Comparison of ENCODE assay signal across 15 cellular contexts in genomic region chr13:24074687-24075086, GRCh38.
DNase-seq lines count a peak whose midpoint lies in the region; ATAC-seq lines count a peak whose summit lies in the region.
"Had no signal": no experiment of that assay in that cellular context is flagged by ENCODE, and none has a peak within 500 bp of the region (broad histone marks: within the 10 kb centered on the region; RNA-seq: fewer than 3 reads in every experiment).

No MANE protein-coding gene starts in this region.

- DNase-seq in DMS53 (lab: John Stamatoyannopoulos, UW) (peak; percentile 30), NOMO-1 (lab: John Stamatoyannopoulos, UW; ENCODE audit: unreplicated experiment in 2 of 2) (peak; percentile 13 to 26), dermis microvascular lymphatic vessel endothelial cell (ENCODE audit: low read depth in 2 of 2) (peak; percentile 15 to 74), mesenchymal stem cell (no peak), occipital lobe (lab: John Stamatoyannopoulos, UW) (no peak)
- no peak for DNase-seq in activated CD8-positive, alpha-beta memory T cell treated with anti-CD3 and anti-CD28 coated beads, Interleukin-2, amount 10 ng/mL, durations not matched to agents 7 days and 5 days
- DNase-seq: activated CD4-positive, alpha-beta T cell treated with anti-CD3 and anti-CD28 coated beads for 36 hours; heart right ventricle; mesendoderm; NCI-H1417 treated with DMSO at 0.1 percent for 48 hours; NCI-H748 treated with DMSO at 0.1 percent for 48 hours had no signal

- H3K36me3 ChIP-seq in mucosa of stomach (ENCODE audit: control insufficient read depth, insufficient read depth, low read length), result no peaks in the 10 kb centered on the region
- H3K36me3 ChIP-seq in mesenchymal stem cell (ENCODE audit: control insufficient read depth in 1 of 2, insufficient read depth in 2 of 2, low read depth in 1 of 2, low read length in 2 of 2), result no peaks in the 10 kb centered on the region
- H3K36me3 ChIP-seq: heart right ventricle had no signal

- H3K18ac ChIP-seq in mesenchymal stem cell (ENCODE audit: low read depth in 1 of 2, low read length in 2 of 2), result no peak overlapping the region

- no peak overlapping the region for H4K91ac ChIP-seq in mesenchymal stem cell (ENCODE audit: low read length)

- no peaks in the 10 kb centered on the region for H3K36me3 Mint-ChIP-seq in activated CD8-positive, alpha-beta memory T cell treated with anti-CD3 and anti-CD28 coated beads, Interleukin-2, amount 10 ng/mL, durations not matched to agents 7 days and 5 days
- H3K36me3 Mint-ChIP-seq: stimulated activated effector memory CD8-positive, alpha-beta T cell treated with anti-CD3 and anti-CD28 coated beads, Interleukin-12 subunit alpha, Interleukin-12 subunit beta, amount 100 ng/mL, for 72 hours had no signal

- no peaks in the 10 kb centered on the region for H3K79me1 ChIP-seq in mesenchymal stem cell (replicated peaks; ENCODE audit: low read length, poor library complexity, severe bottlenecking)

- no peak for ATAC-seq in GM21619 (IDR thresholded peaks at IDR 0.05; ENCODE audit: unreplicated experiment)
- no peak for ATAC-seq in activated CD8-positive, alpha-beta memory T cell treated with anti-CD3 and anti-CD28 coated beads, Interleukin-2, amount 10 ng/mL, durations not matched to agents 7 days and 5 days
- ATAC-seq: activated CD4-positive, alpha-beta T cell treated with anti-CD3 and anti-CD28 coated beads for 36 hours; stimulated activated effector memory CD8-positive, alpha-beta T cell treated with anti-CD3 and anti-CD28 coated beads, Interleukin-12 subunit alpha, Interleukin-12 subunit beta, amount 100 ng/mL, for 72 hours had no signal

- peaks cover 67% of the 10 kb centered on the region for H3K4me1 ChIP-seq in mucosa of stomach (ENCODE audit: control insufficient read depth, insufficient read depth, low read length)
- H3K4me1 ChIP-seq in mesenchymal stem cell (ENCODE audit: control insufficient read depth, insufficient read depth, low read depth, low read length), result peaks cover 6% of the 10 kb centered on the region

- H3K4me2 ChIP-seq in mesenchymal stem cell (ENCODE audit: low read length, poor library complexity, severe bottlenecking), result no peak overlapping the region

- H3K27ac ChIP-seq in mesenchymal stem cell (ENCODE audit: low read length, poor library complexity, severe bottlenecking), result no peak overlapping the region

- no peak overlapping the region for H2AFZ ChIP-seq in mesenchymal stem cell (ENCODE audit: low read depth, low read length)

- H3K9me3 ChIP-seq in mucosa of stomach (ENCODE audit: control insufficient read depth, low read length) (no peaks in the 10 kb centered on the region), mesenchymal stem cell (ENCODE audit: control insufficient read depth, low read length) (no peaks in the 10 kb centered on the region)
- H3K9me3 ChIP-seq: heart right ventricle had no signal

- no peak overlapping the region for H2AK5ac ChIP-seq in mesenchymal stem cell (ENCODE audit: low read length, severe bottlenecking)

- no peak overlapping the region for H3K14ac ChIP-seq in mesenchymal stem cell (ENCODE audit: low read length in 2 of 2)

- H2BK120ac ChIP-seq in mesenchymal stem cell (ENCODE audit: low read depth, low read length), result no peak overlapping the region

- 79% methylated on average over 2 of the region's 2 CpGs for WGBS in mesenchymal stem cell

- no peak overlapping the region for H2BK5ac ChIP-seq in mesenchymal stem cell (ENCODE audit: low read depth, low read length, poor library complexity, severe bottlenecking)

- no peak overlapping the region for H3K4me3 Mint-ChIP-seq in activated CD8-positive, alpha-beta memory T cell treated with anti-CD3 and anti-CD28 coated beads, Interleukin-2, amount 10 ng/mL, durations not matched to agents 7 days and 5 days
- H3K4me3 Mint-ChIP-seq: activated CD4-positive, alpha-beta T cell treated with anti-CD3 and anti-CD28 coated beads for 36 hours; activated T-helper 1 cell treated with anti-CD3 and anti-CD28 coated beads, Interleukin-12 subunit alpha, Interleukin-12 subunit beta, Interleukin-2, Interleukin-4 antibody, amounts not matched to agents 30 ng/mL and 10 ng/mL and 1 ng/mL, durations not matched to agents 14 hours and 24 hours and 36 hours; stimulated activated effector memory CD8-positive, alpha-beta T cell treated with anti-CD3 and anti-CD28 coated beads, Interleukin-12 subunit alpha, Interleukin-12 subunit beta, amount 100 ng/mL, for 72 hours had no signal

- no peak overlapping the region for H3K23ac ChIP-seq in mesenchymal stem cell (ENCODE audit: low read length in 2 of 2)

- H3K4me1 Mint-ChIP-seq in activated CD8-positive, alpha-beta memory T cell treated with anti-CD3 and anti-CD28 coated beads, Interleukin-2, amount 10 ng/mL, durations not matched to agents 7 days and 5 days, result peaks cover 5% of the 10 kb centered on the region
- H3K4me1 Mint-ChIP-seq: activated CD4-positive, alpha-beta T cell treated with anti-CD3 and anti-CD28 coated beads for 36 hours had no signal

- CTCF ChIA-PET in activated CD8-positive, alpha-beta memory T cell treated with anti-CD3 and anti-CD28 coated beads, Interleukin-2, amount 10 ng/mL, durations not matched to agents 7 days and 5 days (lab: Charles Lee), result no interaction called here

- H3K9ac ChIP-seq in mucosa of stomach (ENCODE audit: low read length), result peak overlapping the region; percentile 38
- no peak overlapping the region for H3K9ac ChIP-seq in mesenchymal stem cell (ENCODE audit: low read length)

- H3K27me3 Mint-ChIP-seq in activated CD8-positive, alpha-beta memory T cell treated with anti-CD3 and anti-CD28 coated beads, Interleukin-2, amount 10 ng/mL, durations not matched to agents 7 days and 5 days, result peaks cover 2% of the 10 kb centered on the region
- H3K27me3 Mint-ChIP-seq: activated CD4-positive, alpha-beta T cell treated with anti-CD3 and anti-CD28 coated beads for 36 hours had no signal

- no peak overlapping the region for H3K27ac Mint-ChIP-seq in activated CD8-positive, alpha-beta memory T cell treated with anti-CD3 and anti-CD28 coated beads, Interleukin-2, amount 10 ng/mL, durations not matched to agents 7 days and 5 days
- H3K27ac Mint-ChIP-seq: activated CD4-positive, alpha-beta T cell treated with anti-CD3 and anti-CD28 coated beads for 36 hours; activated T-helper 1 cell treated with anti-CD3 and anti-CD28 coated beads, Interleukin-12 subunit alpha, Interleukin-12 subunit beta, Interleukin-2, Interleukin-4 antibody, amounts not matched to agents 30 ng/mL and 10 ng/mL and 1 ng/mL, durations not matched to agents 14 hours and 24 hours and 36 hours; stimulated activated effector memory CD8-positive, alpha-beta T cell treated with anti-CD3 and anti-CD28 coated beads, Interleukin-12 subunit alpha, Interleukin-12 subunit beta, amount 100 ng/mL, for 72 hours had no signal

- H3K4me3 ChIP-seq in mucosa of stomach (ENCODE audit: low read length) (no peak overlapping the region), mesenchymal stem cell (ENCODE audit: insufficient read depth in 1 of 2, low read depth in 1 of 2, low read length in 2 of 2) (no peak overlapping the region)
- H3K4me3 ChIP-seq: heart right ventricle had no signal

- no peak overlapping the region for H2BK12ac ChIP-seq in mesenchymal stem cell (ENCODE audit: low read length in 2 of 2)

- H3K9me3 Mint-ChIP-seq in activated CD8-positive, alpha-beta memory T cell treated with anti-CD3 and anti-CD28 coated beads, Interleukin-2, amount 10 ng/mL, durations not matched to agents 7 days and 5 days (ENCODE audit: low read depth), result no peaks in the 10 kb centered on the region
- H3K9me3 Mint-ChIP-seq: activated T-helper 1 cell treated with anti-CD3 and anti-CD28 coated beads, Interleukin-12 subunit alpha, Interleukin-12 subunit beta, Interleukin-2, Interleukin-4 antibody, amounts not matched to agents 30 ng/mL and 10 ng/mL and 1 ng/mL, durations not matched to agents 14 hours and 24 hours and 36 hours; stimulated activated effector memory CD8-positive, alpha-beta T cell treated with anti-CD3 and anti-CD28 coated beads, Interleukin-12 subunit alpha, Interleukin-12 subunit beta, amount 100 ng/mL, for 72 hours had no signal

- H3K27me3 ChIP-seq in mucosa of stomach (ENCODE audit: control insufficient read depth, insufficient read depth, low read length), result no peaks in the 10 kb centered on the region
- H3K27me3 ChIP-seq in mesenchymal stem cell (ENCODE audit: control insufficient read depth in 1 of 2, insufficient read depth in 1 of 2, low read length in 2 of 2), result no peaks in the 10 kb centered on the region

- H3K4ac ChIP-seq in mesenchymal stem cell (ENCODE audit: low read depth in 1 of 2, low read length in 2 of 2), result no peak overlapping the region

- H4K8ac ChIP-seq in mesenchymal stem cell (ENCODE audit: low read length), result no peak overlapping the region

- no peak overlapping the region for H2BK15ac ChIP-seq in mesenchymal stem cell (ENCODE audit: low read depth, poor library complexity, severe bottlenecking)

Comparison
In these comparisons a context has a peak if more than half of its experiments do, and no peak if none do; other contexts are left out.
1. DNase-seq: peak in DMS53 (single experiment), NOMO-1 (2 of 2) and dermis microvascular lymphatic vessel endothelial cell (2 of 2); none in activated CD8-positive, alpha-beta memory T cell treated with anti-CD3 and anti-CD28 coated beads, Interleukin-2, amount 10 ng/mL, durations not matched to agents 7 days and 5 days (single experiment), mesenchymal stem cell (single experiment) and occipital lobe (single experiment).